ENCODE assay signal across 36 cellular contexts in the genomic region with DNA sequence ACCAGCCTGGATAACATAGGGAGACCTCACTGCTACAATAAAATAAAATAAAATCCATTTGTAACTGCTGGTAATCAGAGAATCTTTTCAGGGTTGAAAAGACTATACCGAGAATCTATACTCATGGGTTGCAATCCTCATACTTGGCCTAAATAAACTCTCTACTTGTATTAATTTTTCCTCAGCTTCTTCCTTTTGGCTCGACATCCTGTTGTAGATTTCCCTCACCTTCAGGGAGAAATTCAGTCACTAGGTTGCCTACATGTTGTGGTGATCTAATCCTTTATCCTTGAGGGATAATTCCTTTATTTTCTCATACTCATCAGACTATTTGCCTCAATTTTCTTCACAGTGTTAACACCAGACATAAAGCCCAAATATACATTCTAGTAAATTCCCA.
"Had no signal": no experiment of that assay in that cellular context is flagged by ENCODE, and none has a peak within 500 bp of the region (broad histone marks: within the 10 kb centered on the region; RNA-seq: fewer than 3 reads in every experiment).

No MANE protein-coding gene starts in this region.

- DNase-seq: Karpas-422, Kasumi-1, KBM-7, KG1, MG63, MM.1S, MV-4-11, NCI-H1048, NCI-H1092, NCI-H1092 treated with DMSO at 0.1 percent for 48 hours, NCI-H1105, NCI-H1105 treated with DMSO at 0.1 percent for 48 hours, NCI-H1417, NCI-H1417 treated with DMSO at 0.1 percent for 48 hours, NCI-H1436, NCI-H1436 treated with DMSO at 0.1 percent for 48 hours, NCI-H146, NCI-H1694, NCI-H1694 treated with DMSO at 0.1 percent for 48 hours, NCI-H187, NCI-H187 treated with DMSO at 0.1 percent for 48 hours, NCI-H1930, NCI-H2029, NCI-H2029 treated with DMSO at 0.1 percent for 48 hours, NCI-H2081, NCI-H2081 treated with DMSO at 0.1 percent for 48 hours, NCI-H2107, NCI-H2171, NCI-H2171 treated with DMSO at 0.1 percent for 48 hours, NCI-H2227 treated with DMSO at 0.1 percent for 48 hours, NCI-H226, NCI-H345, NCI-H446, NCI-H446 treated with DMSO at 0.1 percent for 48 hours, NCI-H510A had no signal

- H3K36me3 ChIP-seq: MG63 had no signal

- H3K9me3 ChIP-seq: MG63 had no signal

- H3K4me3 ChIP-seq: MG63 had no signal

- H3K27ac ChIP-seq: KMS-11 had no signal

- H3K9ac ChIP-seq: KMS-11 had no signal

- H3K27me3 ChIP-seq: MG63 had no signal

- H3K4me2 ChIP-seq: KMS-11 had no signal
